In genomic region chr17:31048780-31049179, GRCh38 we compare ENCODE assay signal across 16 cellular contexts.
"Had no signal": no experiment of that assay in that cellular context is flagged by ENCODE, and none has a peak within 500 bp of the region (broad histone marks: within the 10 kb centered on the region; RNA-seq: fewer than 3 reads in every experiment).

No MANE protein-coding gene starts in this region.

- DNase-seq: activated CD4-positive, alpha-beta T cell treated with anti-CD3 and anti-CD28 coated beads for 1 hour; activated gamma-delta T cell treated with Interleukin-2 at 50 U/mL for 16 hours; amygdala; caudate nucleus; immature natural killer cell; naive thymus-derived CD8-positive, alpha-beta T cell; ovary; psoas muscle; right cardiac atrium; small intestine; stimulated activated CD4-positive, alpha-beta T cell treated with anti-CD3 and anti-CD28 coated beads, Interleukin-4, amount 100 ng/mL, for 1 hour; upper lobe of right lung; WERI-Rb-1 had no signal

- H3K27ac ChIP-seq: ovary, psoas muscle, thoracic aorta, upper lobe of right lung, WERI-Rb-1 had no signal

- H3K27ac Mint-ChIP-seq: activated naive CD8-positive, alpha-beta T cell; stimulated activated memory B cell treated with anti-CD40 and anti-IgM and Interleukin-4, amounts not matched to agents 10 μg/mL and 1 μg/mL and 100 μg/mL, for 72 hours had no signal

- H3K4me3 ChIP-seq: ovary, psoas muscle, thoracic aorta, upper lobe of right lung had no signal

- H3K4me3 Mint-ChIP-seq: activated naive CD8-positive, alpha-beta T cell; immature natural killer cell; naive thymus-derived CD8-positive, alpha-beta T cell; stimulated activated memory B cell treated with anti-CD40 and anti-IgM and Interleukin-4, amounts not matched to agents 10 μg/mL and 1 μg/mL and 100 μg/mL, for 72 hours had no signal

- H3K27me3 ChIP-seq: ovary, upper lobe of right lung had no signal

- H3K9me3 Mint-ChIP-seq: immature natural killer cell; stimulated activated memory B cell treated with anti-CD40 and anti-IgM and Interleukin-4, amounts not matched to agents 10 μg/mL and 1 μg/mL and 100 μg/mL, for 72 hours had no signal

- H3K36me3 ChIP-seq: ovary, thoracic aorta, upper lobe of right lung, WERI-Rb-1 had no signal

- H3K9me3 ChIP-seq: ovary, psoas muscle, thoracic aorta, upper lobe of right lung had no signal

- H3K4me1 Mint-ChIP-seq: stimulated activated memory B cell treated with anti-CD40 and anti-IgM and Interleukin-4, amounts not matched to agents 10 μg/mL and 1 μg/mL and 100 μg/mL, for 72 hours had no signal

- ATAC-seq: naive thymus-derived CD8-positive, alpha-beta T cell; psoas muscle; right cardiac atrium; stimulated activated memory B cell treated with anti-CD40 and anti-IgM and Interleukin-4, amounts not matched to agents 10 μg/mL and 1 μg/mL and 100 μg/mL, for 72 hours; upper lobe of right lung had no signal

- H3K4me1 ChIP-seq: psoas muscle had no signal

- H3K27me3 Mint-ChIP-seq: activated naive CD8-positive, alpha-beta T cell; naive thymus-derived CD8-positive, alpha-beta T cell; stimulated activated memory B cell treated with anti-CD40 and anti-IgM and Interleukin-4, amounts not matched to agents 10 μg/mL and 1 μg/mL and 100 μg/mL, for 72 hours had no signal
